Comparison of ENCODE assay signal across 20 cellular contexts in genomic region chr19:32022946-32023832, GRCh38.
DNase-seq lines count a peak whose midpoint lies in the region; ATAC-seq, FAIRE-seq and TF ChIP-seq lines count a peak whose summit lies in the region.
"Had no signal": no experiment of that assay in that cellular context is flagged by ENCODE, and none has a peak within 500 bp of the region (broad histone marks: within the 10 kb centered on the region; RNA-seq: fewer than 3 reads in every experiment).

No MANE protein-coding gene starts in this region.

- H3K79me2 ChIP-seq in neural progenitor cell (ENCODE audit: low read depth) (no peaks in the 10 kb centered on the region), GM23248 (ENCODE audit: insufficient read depth) (no peaks in the 10 kb centered on the region)

- 22% methylated on average over 26 of the region's 26 CpGs for WGBS in GM23248 (ENCODE audit: low coverage in 1 of 2, low lambda C conversion rate in 2 of 2, missing lambda C conversion rate in 2 of 2), 2 experiments

- H4K20me1 ChIP-seq in neural progenitor cell (ENCODE audit: low read depth): no peaks in the 10 kb centered on the region
- no peaks in the 10 kb centered on the region for H4K20me1 ChIP-seq in GM23248 (ENCODE audit: insufficient read depth)

- TF ChIP-seq CTCF in neural progenitor cell (IDR thresholded peaks at IDR 0.05) (no peak), type B pancreatic cell (conservative IDR thresholded peaks at IDR 0.05) (no peak), D721Med (IDR thresholded peaks at IDR 0.05; ENCODE audit: insufficient read depth, missing control alignments) (no peak)

- H3K27ac ChIP-seq in neural progenitor cell (no peak overlapping the region), GM23248 (no peak overlapping the region)
- H3K27ac ChIP-seq: C4-2B had no signal

- H3K9ac ChIP-seq in neural progenitor cell: no peak overlapping the region
- H3K9ac ChIP-seq in GM23248: no peak overlapping the region

- H3K27me3 Mint-ChIP-seq in neural progenitor cell (ENCODE audit: insufficient read depth, low read depth): peaks cover 8% of the 10 kb centered on the region
- H3K27me3 Mint-ChIP-seq in type B pancreatic cell: peaks cover 43% of the 10 kb centered on the region

- H3K4me2 ChIP-seq in neural progenitor cell (no peak overlapping the region), GM23248 (ENCODE audit: unreplicated experiment) (no peak overlapping the region)

- H3F3A ChIP-seq in neural progenitor cell (ENCODE audit: low read depth) (no peaks in the 10 kb centered on the region), GM23248 (ENCODE audit: insufficient read depth) (no peaks in the 10 kb centered on the region)

- H3K4me1 Mint-ChIP-seq in neural progenitor cell (no peaks in the 10 kb centered on the region), type B pancreatic cell (ENCODE audit: unreplicated experiment) (peaks cover 13% of the 10 kb centered on the region)

- H3K9me3 Mint-ChIP-seq in neural progenitor cell (no peaks in the 10 kb centered on the region), type B pancreatic cell (peaks cover 4% of the 10 kb centered on the region)

- H3K4me1 ChIP-seq in neural progenitor cell (no peaks in the 10 kb centered on the region), GM23248 (ENCODE audit: insufficient read depth) (no peaks in the 10 kb centered on the region)

- in situ Hi-C loops in GM23248 (cut with MboI): no loop called here

- H3K36me3 ChIP-seq in neural progenitor cell: no peaks in the 10 kb centered on the region
- no peaks in the 10 kb centered on the region for H3K36me3 ChIP-seq in GM23248 (ENCODE audit: low read depth)

- H3K9me2 ChIP-seq in GM23248 (ENCODE audit: insufficient read depth): no peaks in the 10 kb centered on the region

- FAIRE-seq in D721Med (lab: Jason Lieb, UNC) (no peak), urothelium cell line (lab: Jason Lieb, UNC) (no peak)
- FAIRE-seq: RCC 7860 had no signal

- no peak overlapping the region for H3K4me3 Mint-ChIP-seq in neural progenitor cell
- H3K4me3 Mint-ChIP-seq in type B pancreatic cell: peak overlapping the region; percentile 23

- H3K4me3 ChIP-seq in neural progenitor cell (no peak overlapping the region), GM23248 (no peak overlapping the region)

- DNase-seq in left kidney (ENCODE audit: low read depth, low spot score): peak; percentile 21
- DNase-seq in neural progenitor cell (ENCODE audit: low spot score): peak; percentile 29
- no peak for DNase-seq in type B pancreatic cell (ENCODE audit: extremely low spot score, unreplicated experiment)
- DNase-seq in D721Med (ENCODE audit: insufficient read length, low spot score): no peak
- no peak for DNase-seq in urothelium cell line (ENCODE audit: low spot score)
- no peak for DNase-seq in GM23248
- DNase-seq: AML-193, DMS79 treated with DMSO at 0.1 percent for 48 hours, KG1, NCI-H1105 treated with DMSO at 0.1 percent for 48 hours, NCI-H1694, NCI-H2081 treated with DMSO at 0.1 percent for 48 hours, NCI-H510A treated with DMSO at 0.1 percent for 48 hours, NCI-H774, SHP77 had no signal

- H3K36me3 Mint-ChIP-seq in neural progenitor cell (no peaks in the 10 kb centered on the region), type B pancreatic cell (no peaks in the 10 kb centered on the region)

- H3K27me3 ChIP-seq in neural progenitor cell: no peaks in the 10 kb centered on the region
- H3K27me3 ChIP-seq in GM23248 (replicated peaks; ENCODE audit: insufficient read depth): no peaks in the 10 kb centered on the region

- ATAC-seq in SK-N-SH treated with all-trans-retinoic acid at 6 μM for 48 hours (no peak), HG03139 (IDR thresholded peaks at IDR 0.05; ENCODE audit: unreplicated experiment) (no peak)
- ATAC-seq: HCT116 had no signal

- H3K9me3 ChIP-seq in neural progenitor cell (ENCODE audit: low read depth) (no peaks in the 10 kb centered on the region), GM23248 (ENCODE audit: low read depth) (no peaks in the 10 kb centered on the region)

- H2AFZ ChIP-seq in neural progenitor cell (replicated peaks): no peak overlapping the region
- H2AFZ ChIP-seq in GM23248: no peak overlapping the region

- H3K27ac Mint-ChIP-seq in neural progenitor cell: no peak overlapping the region
- peak overlapping the region; percentile 9 for H3K27ac Mint-ChIP-seq in type B pancreatic cell

TF ChIP-seq in SK-N-SH treated with all-trans-retinoic acid at 6 μM for 48 hours, 23 proteins besides CTCF, POLR2A, EP300 and RAD21:
- peak; percentile 91; the same call in 1 of the 2 replicates for TF ChIP-seq TCF4 (CRISPR knock-in tag; IDR thresholded peaks at IDR 0.05; ENCODE audit: borderline replicate concordance)
- no peak for TF ChIP-seq ZC3H10 (CRISPR knock-in tag; IDR thresholded peaks at IDR 0.05)
- no peak for TF ChIP-seq ZFP30 (CRISPR knock-in tag; IDR thresholded peaks at IDR 0.05)
- TF ChIP-seq ARNTL (CRISPR knock-in tag; IDR thresholded peaks at IDR 0.05; ENCODE audit: borderline replicate concordance, low read depth): no peak
- TF ChIP-seq ZNF565 (CRISPR knock-in tag; conservative IDR thresholded peaks at IDR 0.05; ENCODE audit: low read depth): 0 out of 2 replicates have a peak, but pooled peaks have one; percentile 23
- no peak for TF ChIP-seq POU6F1 (CRISPR knock-in tag; IDR thresholded peaks at IDR 0.05; ENCODE audit: borderline replicate concordance, low read depth)

Comparison
In these comparisons a context has a peak if more than half of its experiments do, and no peak if none do; other contexts are left out.
1. DNase-seq: peak in left kidney (single experiment) and neural progenitor cell (single experiment); none in type B pancreatic cell (single experiment), D721Med (single experiment), urothelium cell line (single experiment) and GM23248 (single experiment).